ENCODE assay signal across 7 cellular contexts in genomic region chr11:1877211-1878133, GRCh38. TPM values are rescaled to one million over a fixed set of nuclear protein-coding genes. Genes with fewer than 3 reads are reported as not detected.
DNase-seq lines count a peak whose midpoint lies in the region; ATAC-seq, FAIRE-seq and TF ChIP-seq lines count a peak whose summit lies in the region.
"Had no signal": no experiment of that assay in that cellular context is flagged by ENCODE, and none has a peak within 500 bp of the region (broad histone marks: within the 10 kb centered on the region; RNA-seq: fewer than 3 reads in every experiment).

No MANE protein-coding gene starts in this region.

- FAIRE-seq in pancreas (lab: Jason Lieb, UNC): no peak

- H3K4me1 ChIP-seq in HUES48 (ENCODE audit: control insufficient read depth, insufficient read depth, low read length) (no peaks in the 10 kb centered on the region), pancreas (no peaks in the 10 kb centered on the region)

- ATAC-seq in pancreas (no peak), HG03095 (IDR thresholded peaks at IDR 0.05; ENCODE audit: unreplicated experiment) (no peak)

- DNase-seq in cardiac fibroblast (ENCODE audit: low read depth in 2 of 2) (peak; percentile 62 to 84), pancreas (peak in 5 of 6 donors; percentile 27 to 89 (median 73)), putamen (ENCODE audit: low spot score) (no peak), NCI-H187 (lab: John Stamatoyannopoulos, UW) (no peak)
- DNase-seq: SHP77 treated with DMSO at 0.1 percent for 48 hours had no signal

- 60 to 64% methylated on average over 31 to 33 of the region's 33 CpGs for WGBS in pancreas, 2 donors

- H3K27me3 ChIP-seq in HUES48 (ENCODE audit: control insufficient read depth, insufficient read depth, low read length) (no peaks in the 10 kb centered on the region), pancreas (no peaks in the 10 kb centered on the region)

- intact Hi-C loops in pancreas (cut with DNase I): no loop called here

- H3K27ac ChIP-seq in HUES48 (ENCODE audit: low read depth, low read length) (peak overlapping the region; percentile 28), pancreas (no peak overlapping the region)

- H3K9me3 ChIP-seq in HUES48 (ENCODE audit: control insufficient read depth, insufficient read depth, low read length) (no peaks in the 10 kb centered on the region), pancreas (no peaks in the 10 kb centered on the region)

- H3K36me3 ChIP-seq in HUES48 (ENCODE audit: control insufficient read depth, insufficient read depth, low read length): no peaks in the 10 kb centered on the region
- H3K36me3 ChIP-seq in pancreas: no peaks in the 10 kb centered on the region

- H3K4me3 ChIP-seq in HUES48 (ENCODE audit: low read depth, low read length) (no peak overlapping the region), cardiac fibroblast (replicated peaks in 1 of 2; ENCODE audit: low read depth in 2 of 2, low read length in 2 of 2) (no peak overlapping the region), pancreas (no peak overlapping the region)

- no peak for TF ChIP-seq CTCF in cardiac fibroblast (IDR thresholded peaks at IDR 0.05; ENCODE audit: low read depth, low read length)
- no peak for TF ChIP-seq CTCF in pancreas (IDR thresholded peaks at IDR 0.05)

- no peak overlapping the region for H3K9ac ChIP-seq in HUES48 (ENCODE audit: low read depth, low read length)

RNA-seq across cellular contexts. Expression of gene PRR33, which starts 14.2 kb away (rescaled TPM):
- not detected for total RNA-seq in pancreas
- polyA plus RNA-seq in pancreas: not detected

RNA-seq across cellular contexts. Expression of gene LSP1, which starts 24.6 kb away (rescaled TPM):
- 10 to 100 TPM in 3 of 6 donors, 1 to 10 TPM in 3; 2.4 to 26.8 (median 8.4) TPM for total RNA-seq in pancreas
- 10 to 100 TPM in 1 of 2 donors, 1 to 10 TPM in 1; 8.6 to 20.6 TPM for polyA plus RNA-seq in pancreas

RNA-seq across cellular contexts. Expression of gene TNNI2, which starts 38.7 kb away (rescaled TPM):
- total RNA-seq in pancreas: 1 to 10 TPM in 5 of 6 donors, not detected in 1; 2.5 to 8.7 (median 6.2) TPM
- polyA plus RNA-seq in pancreas: 10 to 100 TPM; 28.9 to 57.4 TPM

RNA-seq across cellular contexts. Expression of gene TNNT3, which starts 42.0 kb away (rescaled TPM):
- total RNA-seq in pancreas: 1 to 10 TPM in 2 of 6 donors, under 1 TPM in 4; 0.24 to 2.0 (median 0.70) TPM
- 1 to 10 TPM; 3.1 to 6.6 TPM for polyA plus RNA-seq in pancreas

RNA-seq across cellular contexts. Expression of gene SYT8, which starts 42.7 kb away (rescaled TPM):
- 10 to 100 TPM in 3 of 6 donors, 1 to 10 TPM in 3; 3.6 to 34.2 (median 12.2) TPM for total RNA-seq in pancreas
- polyA plus RNA-seq in pancreas: 10 to 100 TPM; 43.7 to 64.8 TPM

Comparison
In these comparisons a context has a peak if more than half of its experiments do, and no peak if none do; other contexts are left out.
1. DNase-seq: peak in cardiac fibroblast (2 of 2) and pancreas (5 of 6); none in putamen (single experiment) and NCI-H187 (0 of 2).